ENCODE assay signal across 21 cellular contexts in genomic region chr2:118791511-118791910, GRCh38. TPM values are rescaled to one million over a fixed set of nuclear protein-coding genes. Genes with fewer than 3 reads are reported as not detected.
"Had no signal": no experiment of that assay in that cellular context is flagged by ENCODE, and none has a peak within 500 bp of the region (broad histone marks: within the 10 kb centered on the region; RNA-seq: fewer than 3 reads in every experiment).

No MANE protein-coding gene starts in this region.

- H3K9me3 ChIP-seq: pancreas had no signal

- H2AFZ ChIP-seq: hepatocyte had no signal

- H3K4me1 ChIP-seq: foreskin keratinocyte, pancreas had no signal

- H3K4me1 Mint-ChIP-seq: naive B cell, nephron had no signal

- H3K27ac ChIP-seq: foreskin keratinocyte, hepatocyte, pancreas had no signal

- H3K36me3 Mint-ChIP-seq: naive B cell had no signal

- H3K79me2 ChIP-seq: hepatocyte had no signal

- DNase-seq: erythroblast; foreskin keratinocyte; kidney; left colon; left ventricle myocardium superior; mesendoderm; naive B cell; occipital lobe; pancreas; right cardiac atrium; small intestine; stimulated activated CD4-positive, alpha-beta T cell treated with anti-CD3 and anti-CD28 coated beads, Interleukin-12 subunit alpha, Interleukin-12 subunit beta, amount 100 ng/mL, for 4 hours; stimulated activated naive CD4-positive, alpha-beta T cell treated with Interleukin-2 at 50 U/mL for 16 hours; trophoblast cell had no signal

- FAIRE-seq: endothelial cell of umbilical vein, kidney, pancreas, small intestine had no signal

- H3K27me3 ChIP-seq: pancreas had no signal

- H3K4me2 ChIP-seq: hepatocyte had no signal

- H3K4me3 ChIP-seq: hepatocyte, lung, pancreas had no signal

- H3K27ac Mint-ChIP-seq: nephron, progenitor cell of endocrine pancreas had no signal

- ATAC-seq: foreskin keratinocyte, left colon, left ventricle myocardium superior, pancreas, right cardiac atrium had no signal

- H3K36me3 ChIP-seq: pancreas had no signal

- H3K4me3 Mint-ChIP-seq: naive B cell, nephron had no signal

RNA-seq across cellular contexts. Expression of gene EN1, which starts 55.9 kb away (rescaled TPM):
- total RNA-seq: endothelial cell of umbilical vein, fibroblast of lung, foreskin keratinocyte, left colon, left ventricle myocardium superior, lung, occipital lobe, pancreas, right cardiac atrium, urinary bladder had no signal
- polyA plus RNA-seq: endothelial cell of umbilical vein, fibroblast of lung, lung, pancreas, right cardiac atrium, small intestine, urinary bladder had no signal
